18 cellular contexts compared by ENCODE assay signal in the genomic region with DNA sequence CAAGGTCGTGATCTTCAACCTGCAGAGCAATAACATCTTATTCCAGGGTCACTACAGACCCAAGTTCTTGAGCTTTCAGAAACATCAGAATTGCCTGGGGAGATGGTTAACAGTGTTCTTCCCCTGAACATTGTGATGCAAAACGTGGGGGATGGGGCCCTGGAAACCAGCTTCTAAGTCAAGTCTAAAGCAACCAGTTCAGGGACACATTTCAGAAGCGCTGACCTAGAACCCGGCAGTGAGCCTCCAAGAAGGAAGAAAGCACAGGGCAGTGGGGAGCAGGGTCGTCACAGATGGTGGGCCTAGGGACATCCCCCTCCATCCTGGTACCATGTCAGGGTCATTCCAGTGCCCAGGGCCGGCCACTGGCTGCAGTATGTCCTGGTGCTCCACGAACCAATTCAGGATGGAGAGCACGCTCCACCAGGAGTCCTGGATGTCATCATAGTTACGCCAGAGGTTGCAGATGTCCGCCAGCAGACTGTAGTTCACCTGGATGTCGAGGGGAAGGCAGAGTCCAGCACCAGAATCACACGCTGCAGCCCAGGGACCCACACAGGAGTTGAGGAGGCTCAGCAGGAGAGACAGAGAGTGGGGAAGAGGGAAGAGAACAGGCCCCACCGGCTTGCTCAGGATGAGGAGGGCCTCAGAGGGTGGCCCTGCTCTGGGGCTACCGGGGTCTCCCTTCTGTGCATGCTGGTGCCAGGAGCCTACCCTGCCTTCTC. TPM values are rescaled to one million over a fixed set of nuclear protein-coding genes. Genes with fewer than 3 reads are reported as not detected.
DNase-seq lines count a peak whose midpoint lies in the region; ATAC-seq and TF ChIP-seq lines count a peak whose summit lies in the region.
"Had no signal": no experiment of that assay in that cellular context is flagged by ENCODE, and none has a peak within 500 bp of the region (broad histone marks: within the 10 kb centered on the region; RNA-seq: fewer than 3 reads in every experiment).

No MANE protein-coding gene starts in this region.

- TF ChIP-seq CTCF in colonic mucosa (IDR thresholded peaks at IDR 0.05), result no peak
- TF ChIP-seq CTCF in GM20000 (IDR thresholded peaks at IDR 0.05; ENCODE audit: extremely low read depth, missing control alignments), result no peak

- ATAC-seq in Right ventricle myocardium superior (ENCODE audit: poor library complexity) (no peak), right cardiac atrium (no peak), left lobe of liver (peak; percentile 29)

- H3K9me3 ChIP-seq in right cardiac atrium (ENCODE audit: control insufficient read depth, low read length) (no peaks in the 10 kb centered on the region), colonic mucosa (no peaks in the 10 kb centered on the region)
- H3K9me3 ChIP-seq: vagina had no signal

- peaks cover 4% of the 10 kb centered on the region for H3K36me3 ChIP-seq in colonic mucosa

- no peak overlapping the region for H3K4me3 ChIP-seq in right cardiac atrium (ENCODE audit: low read length)
- H3K4me3 ChIP-seq in colonic mucosa, result no peak overlapping the region
- H3K4me3 ChIP-seq: vagina had no signal

- DNase-seq in Right ventricle myocardium superior (peak; percentile 10), right cardiac atrium (no peak), colonic mucosa (peak; percentile 15), left lobe of liver (ENCODE audit: low spot score) (no peak), ureter (ENCODE audit: low spot score) (peak; percentile 37), GM20000 (ENCODE audit: low spot score) (no peak), anterior cingulate cortex (lab: John Stamatoyannopoulos, UW) (no peak), DMS 273 treated with DMSO at 0.1 percent for 48 hours (lab: John Stamatoyannopoulos, UW) (no peak)
- DNase-seq: activated CD4-positive, alpha-beta T cell treated with anti-CD3 and anti-CD28 coated beads, Interleukin-2, amount 50 U/mL, for 4 hours; activated naive CD4-positive, alpha-beta T cell treated with anti-CD3 and anti-CD28 coated beads, Interleukin-2, amount 50 U/mL, for 16 hours; aorta; EL; KG1; NCI-H748 treated with DMSO at 0.1 percent for 48 hours; OCI-M1; SHP77 treated with DMSO at 0.1 percent for 48 hours; WERI-Rb-1 had no signal

- no peaks in the 10 kb centered on the region for H3K27me3 ChIP-seq in right cardiac atrium (ENCODE audit: control insufficient read depth, insufficient read depth)
- H3K27me3 ChIP-seq in colonic mucosa, result no peaks in the 10 kb centered on the region
- H3K27me3 ChIP-seq: vagina had no signal

- no peak overlapping the region for H3K9ac ChIP-seq in colonic mucosa (ENCODE audit: low read depth in 2 of 2, low read length in 2 of 2)

- WGBS in right cardiac atrium, result 86% methylated on average over 14 of the region's 14 CpGs

- H3K27ac ChIP-seq in right cardiac atrium (ENCODE audit: low read length), result no peak overlapping the region
- H3K27ac ChIP-seq in colonic mucosa, result peak overlapping the region; percentile 0
- H3K27ac ChIP-seq: vagina, WERI-Rb-1 had no signal

- intact Hi-C loops in Right ventricle myocardium superior (cut with DNase I), result no loop called here
- intact Hi-C loops in right cardiac atrium (cut with DNase I), result no loop called here
- intact Hi-C loops in colonic mucosa (cut with DNase I), result no loop called here

- no peaks in the 10 kb centered on the region for H3K4me1 ChIP-seq in right cardiac atrium (ENCODE audit: control insufficient read depth, insufficient read depth, low read length)
- peaks cover 4% of the 10 kb centered on the region for H3K4me1 ChIP-seq in colonic mucosa

RNA-seq across cellular contexts. Expression of a gene that starts 5.0 kb away (rescaled TPM):
- total RNA-seq in Right ventricle myocardium superior, result 11.8 TPM
- total RNA-seq in right cardiac atrium, result 10 to 100 TPM; 14.6 to 16.3 (median 15.4) TPM
- polyA plus RNA-seq in right cardiac atrium, result 9.4 TPM
- 10 to 100 TPM; 28.9 to 36.0 TPM for total RNA-seq in colonic mucosa
- total RNA-seq in left lobe of liver, result 19.7 TPM
- total RNA-seq in ureter, result 33.4 TPM

RNA-seq across cellular contexts. Expression of a gene that starts 8.5 kb away (rescaled TPM):
- total RNA-seq in Right ventricle myocardium superior (4.2 TPM), right cardiac atrium (10 to 100 TPM in 1 of 4 donors, 1 to 10 TPM in 3; 7.4 to 11.5 (median 7.9) TPM), colonic mucosa (10 to 100 TPM; 11.6 to 15.2 TPM), left lobe of liver (1.2 TPM), ureter (7.8 TPM)
- polyA plus RNA-seq in right cardiac atrium, result 6.4 TPM

RNA-seq across cellular contexts. Expression of a gene that starts 13.9 kb away (rescaled TPM):
- total RNA-seq in Right ventricle myocardium superior, result 179 TPM
- total RNA-seq in right cardiac atrium, result 100 to 1,000 TPM; 124 to 190 (median 153) TPM
- 188 TPM for polyA plus RNA-seq in right cardiac atrium
- 100 to 1,000 TPM; 125 to 135 TPM for total RNA-seq in colonic mucosa
- 83.8 TPM for total RNA-seq in left lobe of liver
- total RNA-seq in ureter, result 86.4 TPM

RNA-seq across cellular contexts. Expression of a gene that starts 25.0 kb away (rescaled TPM):
- total RNA-seq in Right ventricle myocardium superior (298 TPM), right cardiac atrium (100 to 1,000 TPM; 212 to 255 (median 231) TPM), colonic mucosa (100 to 1,000 TPM; 131 to 154 TPM), left lobe of liver (51.0 TPM), ureter (55.1 TPM)
- polyA plus RNA-seq in right cardiac atrium, result 467 TPM

Comparison
In these comparisons a context has a peak if more than half of its experiments do, and no peak if none do; other contexts are left out.
1. DNase-seq: peak in Right ventricle myocardium superior (single experiment), colonic mucosa (single experiment) and ureter (single experiment); none in right cardiac atrium (0 of 3), left lobe of liver (single experiment), GM20000 (single experiment), anterior cingulate cortex (0 of 58) and DMS 273 treated with DMSO at 0.1 percent for 48 hours (single experiment).